In genomic region chr16:66650707-66651473, GRCh38 we compare ENCODE assay signal across 8 cellular contexts. TPM values are rescaled to one million over a fixed set of nuclear protein-coding genes. Genes with fewer than 3 reads are reported as not detected.
A peak's percentile ranks its signal among the peaks of the same experiment; 100 is the strongest.
DNase-seq lines count a peak whose midpoint lies in the region; ATAC-seq and TF ChIP-seq lines count a peak whose summit lies in the region.

No MANE protein-coding gene starts in this region.

- H3K36me3 ChIP-seq in DND-41 (ENCODE audit: insufficient read depth, low read length) (no peaks in the 10 kb centered on the region), HAP-1 (replicated peaks) (no peaks in the 10 kb centered on the region), osteoblast (ENCODE audit: insufficient read depth, low read length) (no peaks in the 10 kb centered on the region)

- peak overlapping the region; percentile 17 for H3K4me3 Mint-ChIP-seq in activated naive CD4-positive, alpha-beta T cell treated with anti-CD3 and anti-CD28 coated beads, Interleukin-2, amount 10 ng/mL, durations not matched to agents 7 days and 5 days

- CTCF ChIA-PET in activated naive CD4-positive, alpha-beta T cell treated with anti-CD3 and anti-CD28 coated beads, Interleukin-2, amount 10 ng/mL, durations not matched to agents 7 days and 5 days (lab: Charles Lee) = interaction anchor here (0.7 to 3.6 kb wide), 30 partner anchors 8 to 260 kb away, joined by 3 to 28 read pairs (median 4); no protein-coding TSS in a partner anchor

- no peaks in the 10 kb centered on the region for H3K9me3 ChIP-seq in DND-41 (ENCODE audit: insufficient read depth, low read length, severe bottlenecking)
- H3K9me3 ChIP-seq in HAP-1 = no peaks in the 10 kb centered on the region
- no peaks in the 10 kb centered on the region for H3K9me3 ChIP-seq in osteoblast (ENCODE audit: low read depth, low read length)

- H3K9ac ChIP-seq in DND-41 (ENCODE audit: low read depth, low read length) = peak overlapping the region; percentile 32; the same call in 1 of the 2 replicates

- H2AFZ ChIP-seq in DND-41 (ENCODE audit: low read depth, low read length) = peak overlapping the region; percentile 96
- H2AFZ ChIP-seq in osteoblast (ENCODE audit: low read length) = peak overlapping the region; percentile 40

- DNase-seq in DND-41 (peak; percentile 92), HAP-1 (ENCODE audit: low spot score in 2 of 2) (peak; percentile 87 to 93), MV-4-11 (lab: John Stamatoyannopoulos, UW) (peak; percentile 86), SK-MEL-5 (ENCODE audit: low read depth, low spot score) (peak; percentile 86), glomerular visceral epithelial cell (ENCODE audit: extremely low spot score) (peak; percentile 73), osteoblast (ENCODE audit: insufficient read length, low spot score, missing footprints) (peak; percentile 86)
- peak; percentile 89 for DNase-seq in activated naive CD4-positive, alpha-beta T cell treated with anti-CD3 and anti-CD28 coated beads, Interleukin-2, amount 10 ng/mL, durations not matched to agents 7 days and 5 days

- in situ Hi-C loops in HAP-1 (cut with MboI; ENCODE audit: low sequenced_read_pairs) = no loop called here
- in situ Hi-C loops in SK-MEL-5 (cut with HindIII; ENCODE audit: low pct_unique_long_range_greater_than_20kb, low sequenced_read_pairs) = no loop called here

- H3K36me3 Mint-ChIP-seq in activated naive CD4-positive, alpha-beta T cell treated with anti-CD3 and anti-CD28 coated beads, Interleukin-2, amount 10 ng/mL, durations not matched to agents 7 days and 5 days = no peaks in the 10 kb centered on the region

- H3K4me2 ChIP-seq in DND-41 (ENCODE audit: insufficient read depth, low read length) = peak overlapping the region; percentile 69
- peak overlapping the region; percentile 60 for H3K4me2 ChIP-seq in osteoblast (ENCODE audit: insufficient read depth, low read length)

- H3K4me1 Mint-ChIP-seq in activated naive CD4-positive, alpha-beta T cell treated with anti-CD3 and anti-CD28 coated beads, Interleukin-2, amount 10 ng/mL, durations not matched to agents 7 days and 5 days = peaks cover 18% of the 10 kb centered on the region

- H3K79me2 ChIP-seq in DND-41 (ENCODE audit: insufficient read depth, low read length) (no peaks in the 10 kb centered on the region), osteoblast (ENCODE audit: insufficient read depth, low read length) (no peaks in the 10 kb centered on the region)

- peaks cover 26% of the 10 kb centered on the region for H3K27me3 Mint-ChIP-seq in activated naive CD4-positive, alpha-beta T cell treated with anti-CD3 and anti-CD28 coated beads, Interleukin-2, amount 10 ng/mL, durations not matched to agents 7 days and 5 days

- H3K27ac ChIP-seq in DND-41 (ENCODE audit: low read length) (peak overlapping the region; percentile 60), osteoblast (ENCODE audit: low read depth, low read length) (no peak overlapping the region), temporal lobe (ENCODE audit: low read depth, low read length) (peak overlapping the region; percentile 70)

- H3K4me3 ChIP-seq in DND-41 (ENCODE audit: low read depth in 1 of 2, low read length in 2 of 2) (peak overlapping the region in 1 of 2 experiments; percentile 59; a peak in 2 of 4 replicates), HAP-1 (no peak overlapping the region), osteoblast (ENCODE audit: insufficient read depth, low read length) (peak overlapping the region; percentile 53)

- H3K4me1 ChIP-seq in DND-41 (ENCODE audit: insufficient read depth, low read length) (peaks cover 17% of the 10 kb centered on the region), HAP-1 (peaks cover 14% of the 10 kb centered on the region), osteoblast (ENCODE audit: insufficient read depth, low read length) (peaks cover 34% of the 10 kb centered on the region)

- ATAC-seq in DND-41 (ENCODE audit: insufficient read depth, low read depth) = peak; percentile 100

- H3K27me3 ChIP-seq in DND-41 (ENCODE audit: insufficient read depth, low read length, poor library complexity) (no peaks in the 10 kb centered on the region), HAP-1 (ENCODE audit: low read depth) (no peaks in the 10 kb centered on the region), osteoblast (ENCODE audit: insufficient read depth, low read length) (no peaks in the 10 kb centered on the region)

- no peaks in the 10 kb centered on the region for H4K20me1 ChIP-seq in DND-41 (ENCODE audit: insufficient read depth, low read length)
- no peaks in the 10 kb centered on the region for H4K20me1 ChIP-seq in osteoblast (ENCODE audit: insufficient read depth, low read length)

- H3K27ac Mint-ChIP-seq in activated naive CD4-positive, alpha-beta T cell treated with anti-CD3 and anti-CD28 coated beads, Interleukin-2, amount 10 ng/mL, durations not matched to agents 7 days and 5 days = no peak overlapping the region

- H3K9me3 Mint-ChIP-seq in activated naive CD4-positive, alpha-beta T cell treated with anti-CD3 and anti-CD28 coated beads, Interleukin-2, amount 10 ng/mL, durations not matched to agents 7 days and 5 days = no peaks in the 10 kb centered on the region

- peak; percentile 98 for TF ChIP-seq CTCF in DND-41 (IDR thresholded peaks at IDR 0.05; ENCODE audit: borderline replicate concordance, extremely low read depth, low read length, poor library complexity, severe bottlenecking)
- TF ChIP-seq CTCF in osteoblast (IDR thresholded peaks at IDR 0.05; ENCODE audit: extremely low read depth, low read depth, low read length) = peak; percentile 97

RNA-seq across cellular contexts. Expression of gene CMTM4, which starts 45.7 kb away (rescaled TPM):
- total RNA-seq in SK-MEL-5 (2014; rRNA removed; shearing (Covaris generic)) = 32.7 and 36.9 TPM in 2 replicates
- polyA plus RNA-seq in SK-MEL-5 (2015; cell fraction: cytosol; rRNA removed) = 28.0 and 43.3 TPM in 2 replicates
- 31.5 and 40.0 TPM in 2 replicates for polyA plus RNA-seq in SK-MEL-5 (2015; cell fraction: nucleus; rRNA removed)
- 42.7 and 52.5 TPM in 2 replicates for total RNA-seq in osteoblast
- 42.5 TPM for total RNA-seq in temporal lobe

RNA-seq across cellular contexts. Expression of gene CMTM3, which starts 46.4 kb away (rescaled TPM):
- total RNA-seq in SK-MEL-5 (2014; rRNA removed; shearing (Covaris generic)) = 7.9 and 9.1 TPM in 2 replicates
- 36.1 and 47.1 TPM in 2 replicates for polyA plus RNA-seq in SK-MEL-5 (2015; cell fraction: cytosol; rRNA removed)
- 20.3 and 40.4 TPM in 2 replicates for polyA plus RNA-seq in SK-MEL-5 (2015; cell fraction: nucleus; rRNA removed)
- total RNA-seq in osteoblast (24.6 and 29.8 TPM in 2 replicates), temporal lobe (6.1 TPM)
